8 cellular contexts compared by ENCODE assay signal in the genomic region with DNA sequence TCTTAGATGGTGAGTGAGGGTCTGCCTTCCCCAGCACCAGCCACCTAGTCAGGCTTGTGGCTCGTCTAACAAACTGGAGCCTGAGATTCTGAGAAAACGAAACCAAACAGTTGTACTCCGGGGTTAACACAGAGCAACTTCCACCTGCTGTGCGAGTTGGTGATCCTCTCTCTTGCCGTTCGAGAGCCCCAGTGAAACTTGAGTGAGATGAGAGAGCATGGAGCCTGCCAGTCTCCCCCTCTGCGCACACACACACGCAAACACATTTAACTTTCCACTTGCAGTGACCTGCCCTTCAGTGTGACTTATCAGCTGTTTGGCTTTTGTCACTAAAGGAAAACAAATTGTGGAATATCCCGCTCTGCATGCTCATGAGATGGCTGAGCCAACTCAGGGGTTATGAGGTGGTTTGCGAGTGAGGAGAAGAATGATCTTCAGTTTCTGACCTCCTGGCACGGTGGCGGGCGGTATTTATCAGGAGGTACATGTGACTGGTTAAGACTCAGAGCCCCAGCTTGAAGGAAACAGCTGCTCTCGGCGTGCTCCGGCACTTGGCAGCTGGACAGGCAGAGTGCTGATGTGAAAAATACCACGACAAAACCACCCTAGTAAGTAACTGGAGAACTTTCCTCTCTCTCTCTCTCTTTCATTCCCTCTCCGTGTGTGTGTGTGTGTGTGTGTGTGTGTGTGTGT. TPM values are rescaled to one million over a fixed set of nuclear protein-coding genes. Genes with fewer than 3 reads are reported as not detected.
A peak's percentile ranks its signal among the peaks of the same experiment; 100 is the strongest.
DNase-seq lines count a peak whose midpoint lies in the region; ATAC-seq and TF ChIP-seq lines count a peak whose summit lies in the region.

A gene with protein sequence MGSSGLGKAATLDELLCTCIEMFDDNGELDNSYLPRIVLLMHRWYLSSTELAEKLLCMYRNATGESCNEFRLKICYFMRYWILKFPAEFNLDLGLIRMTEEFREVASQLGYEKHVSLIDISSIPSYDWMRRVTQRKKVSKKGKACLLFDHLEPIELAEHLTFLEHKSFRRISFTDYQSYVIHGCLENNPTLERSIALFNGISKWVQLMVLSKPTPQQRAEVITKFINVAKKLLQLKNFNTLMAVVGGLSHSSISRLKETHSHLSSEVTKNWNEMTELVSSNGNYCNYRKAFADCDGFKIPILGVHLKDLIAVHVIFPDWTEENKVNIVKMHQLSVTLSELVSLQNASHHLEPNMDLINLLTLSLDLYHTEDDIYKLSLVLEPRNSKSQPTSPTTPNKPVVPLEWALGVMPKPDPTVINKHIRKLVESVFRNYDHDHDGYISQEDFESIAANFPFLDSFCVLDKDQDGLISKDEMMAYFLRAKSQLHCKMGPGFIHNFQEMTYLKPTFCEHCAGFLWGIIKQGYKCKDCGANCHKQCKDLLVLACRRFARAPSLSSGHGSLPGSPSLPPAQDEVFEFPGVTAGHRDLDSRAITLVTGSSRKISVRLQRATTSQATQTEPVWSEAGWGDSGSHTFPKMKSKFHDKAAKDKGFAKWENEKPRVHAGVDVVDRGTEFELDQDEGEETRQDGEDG (plus strand): TSS at position 550 of the 693 bp plus-strand sequence. CDS start 38,488 bp downstream, outside the sequence.

- TF ChIP-seq POLR2A in Raji (IDR thresholded peaks at IDR 0.05; ENCODE audit: insufficient read depth, low read depth, low read length) (peak; percentile 81), gastroesophageal sphincter (IDR thresholded peaks at IDR 0.05) (peak in 1 of 2 donors; percentile 11)

- 0% methylated on average over 5 of the region's 18 CpGs; no CpG with 5 or more reads in 1 of the 2 donors for whole genome bisulfite sequencing in gastroesophageal sphincter (ENCODE audit: low coverage in 1 of 2), 2 donors

- TF ChIP-seq CTCF in gastroesophageal sphincter (IDR thresholded peaks at IDR 0.05) (no peak), neutrophil (IDR thresholded peaks at IDR 0.05) (no peak), subcutaneous adipose tissue (IDR thresholded peaks at IDR 0.05; ENCODE audit: low read depth) (no peak)

- no peak for TF ChIP-seq EP300 in gastroesophageal sphincter (IDR thresholded peaks at IDR 0.05)

- H3K27ac ChIP-seq in gastroesophageal sphincter (peak within 1 kb of the TSS; percentile 76 to 92 (median 84)), neutrophil (peak within 1 kb of the TSS; percentile 85)

- H3K27me3 ChIP-seq in gastroesophageal sphincter = no peaks in the 10 kb centered on the region
- H3K27me3 ChIP-seq in neutrophil = no peaks in the 10 kb centered on the region

- DNase-seq in DMS53 treated with DMSO at 0.1 percent for 48 hours (lab: John Stamatoyannopoulos, UW; ENCODE audit: unreplicated experiment) (peak; percentile 66), HuH-7 (ENCODE audit: low spot score) (peak; percentile 34)
- peak; percentile 66 for DNase-seq in activated naive CD4-positive, alpha-beta T cell treated with Interleukin-2 at 50 U/mL for 16 hours

- H3K4me3 ChIP-seq in gastroesophageal sphincter (peak within 1 kb of the TSS; percentile 62 to 78), neutrophil (ENCODE audit: low read depth in 1 of 2, low read length in 1 of 2) (peak within 1 kb of the TSS; percentile 66 to 71)

- ATAC-seq in GM21526 (IDR thresholded peaks at IDR 0.05; ENCODE audit: low FRiP score, unreplicated experiment) (peak; percentile 51), gastroesophageal sphincter (peak; percentile 82)

- peaks cover 0 to 36% (median 0%) of the 10 kb centered on the region in 3 donors for H3K4me1 ChIP-seq in gastroesophageal sphincter
- peaks cover 12 to 19% of the 10 kb centered on the region in 2 experiments for H3K4me1 ChIP-seq in neutrophil (ENCODE audit: control insufficient read depth in 1 of 2, insufficient read depth in 1 of 2, low read depth in 1 of 2, low read length in 1 of 2)

- H3K36me3 ChIP-seq in gastroesophageal sphincter (no peaks in the 10 kb centered on the region), neutrophil (no peaks in the 10 kb centered on the region)

- H3K9me3 ChIP-seq in gastroesophageal sphincter = no peaks in the 10 kb centered on the region
- no peaks in the 10 kb centered on the region for H3K9me3 ChIP-seq in neutrophil

RNA-seq across cellular contexts. Expression of the gene that starts here (rescaled TPM):
- total RNA-seq in gastroesophageal sphincter (10 to 100 TPM in 1 of 4 donors, 1 to 10 TPM in 3; 2.6 to 23.3 (median 8.3) TPM), subcutaneous adipose tissue (10 to 100 TPM in 3 of 4 donors, 1 to 10 TPM in 1; 9.5 to 63.9 (median 33.2) TPM)

Comparison
In these comparisons a context has a peak if more than half of its experiments do, and no peak if none do; other contexts are left out.
1. Peak in every context shown above with its lines: DNase-seq, ATAC-seq, H3K4me3 ChIP-seq and H3K27ac ChIP-seq.